9 cellular contexts compared by ENCODE assay signal in the genomic region with DNA sequence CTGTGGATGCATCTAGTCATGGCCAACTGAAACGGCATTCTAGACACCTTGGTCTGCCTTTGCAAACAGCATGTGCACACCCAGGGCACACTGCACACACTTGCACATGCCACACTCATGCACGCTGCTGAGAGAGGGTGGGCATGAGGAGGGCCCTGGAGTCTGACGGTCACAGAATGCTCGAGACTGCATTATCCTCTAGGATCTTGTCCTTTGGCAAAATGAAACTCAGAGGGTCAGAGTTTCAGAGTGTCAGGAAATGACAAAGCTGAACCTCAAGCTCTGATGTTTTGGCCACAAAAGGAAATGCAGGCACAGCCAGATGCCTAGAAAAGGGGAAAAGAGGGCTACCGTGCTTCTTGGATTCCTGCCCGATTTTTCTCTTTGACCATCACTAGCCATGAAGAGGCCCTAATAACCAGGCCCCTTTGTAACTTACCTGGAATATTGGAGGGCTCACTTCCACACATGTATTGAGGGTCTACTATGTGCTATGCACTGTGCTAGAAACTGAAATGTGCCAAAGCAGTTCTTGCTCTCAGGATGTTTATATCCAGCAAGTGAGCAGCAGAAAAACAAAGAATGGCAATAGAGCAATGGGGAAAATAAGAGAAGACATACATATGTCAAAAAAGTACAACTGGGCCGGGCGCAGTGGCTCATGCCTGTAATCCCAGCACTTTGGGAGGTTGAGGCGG.
A peak's percentile ranks its signal among the peaks of the same experiment; 100 is the strongest.
DNase-seq lines count a peak whose midpoint lies in the region; ATAC-seq and TF ChIP-seq lines count a peak whose summit lies in the region.
"Had no signal": no experiment of that assay in that cellular context is flagged by ENCODE, and none has a peak within 500 bp of the region (broad histone marks: within the 10 kb centered on the region; RNA-seq: fewer than 3 reads in every experiment).

No MANE protein-coding gene starts in this region.

- TF ChIP-seq CTCF in Calu3 (IDR thresholded peaks at IDR 0.05; ENCODE audit: unreplicated experiment) (no peak), nephron (IDR thresholded peaks at IDR 0.05; ENCODE audit: unreplicated experiment in 3 of 3) (no peak)

- H3K4me1 Mint-ChIP-seq in Calu3 (ENCODE audit: low read depth, unreplicated experiment) = peaks cover 77% of the 10 kb centered on the region
- H3K4me1 Mint-ChIP-seq in activated T-helper 2 cell treated with anti-CD3 and anti-CD28 coated beads, Interferon-gamma antibody, Interleukin-2, Interleukin-4, amounts not matched to agents 10 μg/mL and 5 μg/mL and 100 μg/mL, durations not matched to agents 14 hours and 24 hours and 36 hours (ENCODE audit: low read depth) = peaks cover 50% of the 10 kb centered on the region
- H3K4me1 Mint-ChIP-seq in nephron = peaks cover 50% of the 10 kb centered on the region

- peak overlapping the region; percentile 85 for H3K27ac Mint-ChIP-seq in Calu3 (ENCODE audit: unreplicated experiment)
- peak overlapping the region; percentile 76 for H3K27ac Mint-ChIP-seq in activated T-helper 2 cell treated with anti-CD3 and anti-CD28 coated beads, Interferon-gamma antibody, Interleukin-2, Interleukin-4, amounts not matched to agents 10 μg/mL and 5 μg/mL and 100 μg/mL, durations not matched to agents 14 hours and 24 hours and 36 hours
- peak overlapping the region; percentile 87 to 97 (median 95) for H3K27ac Mint-ChIP-seq in nephron

- H3K9me3 Mint-ChIP-seq in Calu3 (ENCODE audit: low read depth, unreplicated experiment) (no peaks in the 10 kb centered on the region), nephron (no peaks in the 10 kb centered on the region)
- no peaks in the 10 kb centered on the region for H3K9me3 Mint-ChIP-seq in activated T-helper 2 cell treated with anti-CD3 and anti-CD28 coated beads, Interferon-gamma antibody, Interleukin-2, Interleukin-4, amounts not matched to agents 10 μg/mL and 5 μg/mL and 100 μg/mL, durations not matched to agents 14 hours and 24 hours and 36 hours

- ATAC-seq in GM21576 (IDR thresholded peaks at IDR 0.05; ENCODE audit: unreplicated experiment) (no peak), GM19467 (IDR thresholded peaks at IDR 0.05; ENCODE audit: unreplicated experiment) (no peak), GM21825 (IDR thresholded peaks at IDR 0.05; ENCODE audit: unreplicated experiment) (no peak)

- CTCF ChIA-PET in Calu3 (lab: Charles Lee) = interaction anchor here (2.5 kb wide), 1 partner anchor 11 kb away, joined by 10 read pairs; no protein-coding TSS in a partner anchor

- H3K27me3 Mint-ChIP-seq in Calu3 (ENCODE audit: unreplicated experiment) = no peaks in the 10 kb centered on the region
- H3K27me3 Mint-ChIP-seq in activated T-helper 2 cell treated with anti-CD3 and anti-CD28 coated beads, Interferon-gamma antibody, Interleukin-2, Interleukin-4, amounts not matched to agents 10 μg/mL and 5 μg/mL and 100 μg/mL, durations not matched to agents 14 hours and 24 hours and 36 hours (ENCODE audit: low read depth) = no peaks in the 10 kb centered on the region
- H3K27me3 Mint-ChIP-seq in nephron (ENCODE audit: low read depth) = peaks cover 3% of the 10 kb centered on the region

- peaks cover 25% of the 10 kb centered on the region for H3K36me3 Mint-ChIP-seq in Calu3 (ENCODE audit: insufficient read depth, unreplicated experiment)
- H3K36me3 Mint-ChIP-seq in activated T-helper 2 cell treated with anti-CD3 and anti-CD28 coated beads, Interferon-gamma antibody, Interleukin-2, Interleukin-4, amounts not matched to agents 10 μg/mL and 5 μg/mL and 100 μg/mL, durations not matched to agents 14 hours and 24 hours and 36 hours (ENCODE audit: low read depth) = no peaks in the 10 kb centered on the region
- H3K36me3 Mint-ChIP-seq in nephron (ENCODE audit: low read depth) = no peaks in the 10 kb centered on the region

- BruUV-seq in Calu3 (replicated peaks; lab: Mats Ljungman, UMichigan) = no TSS peak

- H3K4me3 Mint-ChIP-seq in Calu3 (ENCODE audit: low read depth, unreplicated experiment) = no peak overlapping the region
- H3K4me3 Mint-ChIP-seq in activated T-helper 2 cell treated with anti-CD3 and anti-CD28 coated beads, Interferon-gamma antibody, Interleukin-2, Interleukin-4, amounts not matched to agents 10 μg/mL and 5 μg/mL and 100 μg/mL, durations not matched to agents 14 hours and 24 hours and 36 hours (ENCODE audit: low read depth) = peak overlapping the region; percentile 0
- no peak overlapping the region for H3K4me3 Mint-ChIP-seq in nephron

- DNase-seq in Calu3 = no peak
- peak; percentile 70 for DNase-seq in MV-4-11 (lab: John Stamatoyannopoulos, UW)
- no peak for DNase-seq in activated T-helper 2 cell treated with anti-CD3 and anti-CD28 coated beads, Interferon-gamma antibody, Interleukin-2, Interleukin-4, amounts not matched to agents 10 μg/mL and 5 μg/mL and 100 μg/mL, durations not matched to agents 14 hours and 24 hours and 36 hours (ENCODE audit: low spot score)
- no peak for DNase-seq in A172 (ENCODE audit: low spot score)
- DNase-seq: NCI-H1105 had no signal

- intact Hi-C loops in Calu3 (cut with micrococcal nuclease; ENCODE audit: unreplicated experiment) = loop anchor here (5.0 kb wide), 1 partner anchor 36 kb away; no protein-coding TSS in a partner anchor
- intact Hi-C loops in activated T-helper 2 cell treated with anti-CD3 and anti-CD28 coated beads, Interferon-gamma antibody, Interleukin-2, Interleukin-4, amounts not matched to agents 10 μg/mL and 5 μg/mL and 100 μg/mL, durations not matched to agents 14 hours and 24 hours and 36 hours (cut with micrococcal nuclease) = loop anchor here (1.0 kb wide), 2 partner anchors 12 to 48 kb away; no protein-coding TSS in a partner anchor
